10 cellular contexts compared by ENCODE assay signal in the genomic region with DNA sequence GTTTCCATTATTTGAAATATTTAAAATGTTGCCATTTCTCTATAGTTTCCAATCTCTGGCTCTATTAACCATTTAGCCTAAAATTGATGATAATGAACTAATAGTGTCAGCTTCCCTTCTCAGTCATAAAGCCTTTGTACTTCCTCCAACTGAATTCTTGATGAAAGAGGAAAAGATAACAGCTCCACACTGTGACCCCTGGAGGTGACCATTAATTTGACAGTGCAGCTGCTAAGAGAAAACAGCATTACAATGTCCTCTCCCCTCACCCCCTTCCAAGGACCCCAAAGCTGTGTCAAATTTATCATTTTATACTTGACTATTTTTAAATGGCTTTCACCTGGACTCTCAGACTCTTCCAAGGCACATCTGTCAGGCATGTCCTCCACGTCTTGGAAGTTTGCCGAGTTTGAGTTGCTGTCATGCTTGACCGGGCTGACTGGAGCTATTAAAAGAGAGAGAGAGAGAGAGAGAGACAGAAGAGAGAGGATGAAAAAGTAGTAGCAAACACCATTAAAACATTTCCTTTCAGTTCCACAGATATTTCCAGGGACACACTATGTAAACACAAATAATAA.
A peak's percentile ranks its signal among the peaks of the same experiment; 100 is the strongest.
DNase-seq lines count a peak whose midpoint lies in the region; ATAC-seq and TF ChIP-seq lines count a peak whose summit lies in the region.
"Had no signal": no experiment of that assay in that cellular context is flagged by ENCODE, and none has a peak within 500 bp of the region (broad histone marks: within the 10 kb centered on the region; RNA-seq: fewer than 3 reads in every experiment).

No MANE protein-coding gene starts in this region.

- no peaks in the 10 kb centered on the region for H3K36me3 Mint-ChIP-seq in natural killer cell

- no peaks in the 10 kb centered on the region for H3K4me1 Mint-ChIP-seq in natural killer cell

- TF ChIP-seq CTCF in natural killer cell (IDR thresholded peaks at IDR 0.05), result no peak

- no peak overlapping the region for H3K27ac Mint-ChIP-seq in natural killer cell

- no peak overlapping the region for H3K4me3 Mint-ChIP-seq in natural killer cell

- peaks cover 0 to 2% of the 10 kb centered on the region in 2 donors for H3K9me3 Mint-ChIP-seq in natural killer cell

- intact Hi-C loops in natural killer cell (cut with micrococcal nuclease), result no loop called here

- ATAC-seq in HG03442 (IDR thresholded peaks at IDR 0.05; ENCODE audit: unreplicated experiment) (no peak), natural killer cell (no peak)

- peak; percentile 47 for DNase-seq in DMS53 treated with DMSO at 0.1 percent for 48 hours (lab: John Stamatoyannopoulos, UW; ENCODE audit: unreplicated experiment)
- peak; percentile 55 for DNase-seq in NCI-H146 treated with DMSO at 0.1 percent for 48 hours (lab: John Stamatoyannopoulos, UW; ENCODE audit: unreplicated experiment)
- peak; percentile 6 for DNase-seq in OCI-M1 (lab: John Stamatoyannopoulos, UW)
- peak; percentile 17 for DNase-seq in medulla oblongata (ENCODE audit: extremely low spot score)
- DNase-seq in stimulated activated CD4-positive, alpha-beta T cell treated with anti-CD3 and anti-CD28 coated beads, Interleukin-15, amount 100 ng/mL, for 24 hours, result no peak
- DNase-seq in natural killer cell, result no peak
- DNase-seq: activated naive CD4-positive, alpha-beta T cell treated with Interleukin-2 at 50 U/mL for 16 hours; caudate nucleus; NCI-H226 had no signal

- no peaks in the 10 kb centered on the region for H3K27me3 Mint-ChIP-seq in natural killer cell (ENCODE audit: low read depth in 2 of 2)

Comparison
In these comparisons a context has a peak if more than half of its experiments do, and no peak if none do; other contexts are left out.
1. DNase-seq: peak in DMS53 treated with DMSO at 0.1 percent for 48 hours (single experiment), NCI-H146 treated with DMSO at 0.1 percent for 48 hours (single experiment), OCI-M1 (single experiment) and medulla oblongata (single experiment); none in stimulated activated CD4-positive, alpha-beta T cell treated with anti-CD3 and anti-CD28 coated beads, Interleukin-15, amount 100 ng/mL, for 24 hours (single experiment) and natural killer cell (single experiment).